ENCODE assay signal across 1 cellular context in the genomic region with DNA sequence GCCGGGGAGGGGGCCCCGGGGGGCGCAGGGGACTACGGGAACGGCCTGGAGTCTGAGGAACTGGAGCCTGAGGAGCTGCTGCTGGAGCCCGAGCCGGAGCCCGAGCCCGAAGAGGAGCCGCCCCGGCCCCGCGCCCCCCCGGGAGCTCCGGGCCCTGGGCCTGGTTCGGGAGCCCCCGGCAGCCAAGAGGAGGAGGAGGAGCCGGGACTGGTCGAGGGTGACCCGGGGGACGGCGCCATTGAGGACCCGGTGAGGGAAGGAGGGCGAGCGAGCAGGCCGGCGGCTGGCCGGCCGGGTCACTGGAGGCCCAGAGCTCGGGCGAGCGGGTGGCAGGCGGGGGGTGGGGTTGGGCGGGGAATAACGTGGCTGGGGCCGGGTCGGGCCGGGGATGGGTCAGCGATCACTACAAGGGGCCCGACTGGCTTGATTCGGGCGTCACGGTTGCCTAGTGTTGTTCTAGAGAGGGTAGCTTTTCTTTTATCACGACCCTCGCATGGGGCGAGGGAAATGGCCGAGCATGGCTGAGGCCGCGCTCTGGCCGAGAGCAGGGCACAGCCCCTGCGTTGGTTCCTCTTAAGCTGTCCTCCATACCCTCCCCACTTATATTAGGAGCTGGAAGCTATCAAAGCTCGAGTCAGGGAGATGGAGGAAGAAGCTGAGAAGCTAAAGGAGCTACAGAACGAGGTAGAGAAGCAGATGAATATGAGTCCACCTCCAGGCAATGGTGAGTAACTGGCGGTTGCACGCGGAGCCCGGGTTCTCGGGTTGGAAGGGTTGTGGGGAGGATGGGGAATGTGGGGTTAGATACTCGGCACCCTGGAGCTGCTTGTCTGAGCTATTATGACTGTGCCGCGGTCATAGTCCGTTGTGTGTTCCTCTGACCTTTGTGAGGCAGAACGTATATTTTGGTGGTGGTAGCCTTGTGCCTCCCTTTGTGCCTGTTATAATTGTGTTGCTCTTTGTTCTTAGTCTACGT.
TF ChIP-seq lines count a peak whose summit lies in the region.

No MANE protein-coding gene starts in this region.

TF ChIP-seq in HepG2, 621 proteins besides CTCF, POLR2A, EP300 and RAD21 (continued from another document and continues in another):
- TF ChIP-seq ZNF513 (CRISPR knock-in tag; conservative IDR thresholded peaks at IDR 0.05) (0 out of 2 replicates have a peak, but pooled peaks have one; percentile 11), RARG (CRISPR knock-in tag; IDR thresholded peaks at IDR 0.05; ENCODE audit: low read depth) (no peak; the same call in 1 of the 2 replicates), NR2C2 (CRISPR knock-in tag; IDR thresholded peaks at IDR 0.05; ENCODE audit: borderline replicate concordance) (no peak; the same call in 1 of the 2 replicates), KLF11 (CRISPR knock-in tag; IDR thresholded peaks at IDR 0.05) (0 out of 2 replicates have a peak, but pooled peaks have one; percentile 61), ZC3H4 (CRISPR knock-in tag; IDR thresholded peaks at IDR 0.05; ENCODE audit: borderline replicate concordance) (peak; percentile 76), EHMT2 (IDR thresholded peaks at IDR 0.05; ENCODE audit: borderline replicate concordance, low read depth, low read length) (no peak), SNAI1 (CRISPR knock-in tag; IDR thresholded peaks at IDR 0.05; ENCODE audit: borderline replicate concordance) (0 out of 2 replicates have a peak, but pooled peaks have one; percentile 40), ZFP41 (CRISPR knock-in tag; IDR thresholded peaks at IDR 0.05; ENCODE audit: borderline replicate concordance) (no peak; the same call in 1 of the 2 replicates), ZNF253 (CRISPR knock-in tag; IDR thresholded peaks at IDR 0.05; ENCODE audit: borderline replicate concordance) (no peak), BCL3 (CRISPR knock-in tag; IDR thresholded peaks at IDR 0.05) (0 out of 2 replicates have a peak, but pooled peaks have one; percentile 51), SNAPC2 (CRISPR knock-in tag; IDR thresholded peaks at IDR 0.05) (no peak), ZNF207 (IDR thresholded peaks at IDR 0.05; ENCODE audit: borderline replicate concordance) (no peak), SSRP1 (CRISPR knock-in tag; IDR thresholded peaks at IDR 0.05) (peak; percentile 65), EZH2 (conservative IDR thresholded peaks at IDR 0.05; ENCODE audit: low read depth, low read length) (no peak), ZSCAN22 (CRISPR knock-in tag; IDR thresholded peaks at IDR 0.05) (no peak), ZNF350 (CRISPR knock-in tag; IDR thresholded peaks at IDR 0.05; ENCODE audit: borderline replicate concordance, low read depth) (peak; percentile 66; the same call in 1 of the 2 replicates), ZMYM3 (CRISPR knock-in tag; IDR thresholded peaks at IDR 0.05) (peak; percentile 48), SALL1 (CRISPR knock-in tag; IDR thresholded peaks at IDR 0.05) (peak; percentile 63), TBX2 (CRISPR knock-in tag; IDR thresholded peaks at IDR 0.05; ENCODE audit: borderline replicate concordance) (no peak; the same call in 1 of the 2 replicates), YEATS4 (CRISPR knock-in tag; IDR thresholded peaks at IDR 0.05; ENCODE audit: borderline replicate concordance) (peak; percentile 74), STAT6 (CRISPR knock-in tag; IDR thresholded peaks at IDR 0.05; ENCODE audit: borderline replicate concordance) (no peak), ZNF614 (CRISPR knock-in tag; IDR thresholded peaks at IDR 0.05; ENCODE audit: borderline replicate concordance) (peak; percentile 67), ATM (IDR thresholded peaks at IDR 0.05; ENCODE audit: borderline replicate concordance) (no peak), GABPA (IDR thresholded peaks at IDR 0.05; ENCODE audit: low read depth, low read length) (no peak), GABPA (CRISPR knock-in tag; IDR thresholded peaks at IDR 0.05; ENCODE audit: low read depth) (no peak), CREM (IDR thresholded peaks at IDR 0.05) (no peak), CREM (CRISPR knock-in tag; IDR thresholded peaks at IDR 0.05) (no peak), SRSF9 (IDR thresholded peaks at IDR 0.05; ENCODE audit: borderline replicate concordance, insufficient read depth, low read depth, low read length, poor library complexity, severe bottlenecking) (no peak), SP2 (CRISPR knock-in tag; IDR thresholded peaks at IDR 0.05) (no peak; the same call in 1 of the 2 replicates), HMG20B (CRISPR knock-in tag; conservative IDR thresholded peaks at IDR 0.05) (no peak; the same call in 1 of the 2 replicates), ZNF296 (CRISPR knock-in tag; conservative IDR thresholded peaks at IDR 0.05) (no peak), SIX4 (CRISPR knock-in tag; IDR thresholded peaks at IDR 0.05) (no peak), HES4 (CRISPR knock-in tag; IDR thresholded peaks at IDR 0.05; ENCODE audit: borderline replicate concordance) (peak; percentile 94; the same call in 1 of the 2 replicates), ZNF33A (CRISPR knock-in tag; IDR thresholded peaks at IDR 0.05; ENCODE audit: borderline replicate concordance) (peak; percentile 62; the same call in 1 of the 2 replicates), FOSL2 (CRISPR knock-in tag; IDR thresholded peaks at IDR 0.05) (peak; percentile 56), ZNF646 (CRISPR knock-in tag; IDR thresholded peaks at IDR 0.05) (peak; percentile 77; the same call in 1 of the 2 replicates), HOXA7 (CRISPR knock-in tag; IDR thresholded peaks at IDR 0.05) (no peak), NFE2L1 (CRISPR knock-in tag; IDR thresholded peaks at IDR 0.05; ENCODE audit: borderline replicate concordance) (peak; percentile 85), KDM4B (CRISPR knock-in tag; IDR thresholded peaks at IDR 0.05) (no peak; the same call in none of the 2 replicates), RBM39 (IDR thresholded peaks at IDR 0.05; ENCODE audit: low read depth, low read length, poor library complexity, severe bottlenecking) (peak; percentile 76), ZNF326 (CRISPR knock-in tag; IDR thresholded peaks at IDR 0.05; ENCODE audit: borderline replicate concordance) (peak; percentile 68; the same call in 1 of the 2 replicates), WIZ (CRISPR knock-in tag; IDR thresholded peaks at IDR 0.05) (peak; percentile 88), CCDC6 (CRISPR knock-in tag; IDR thresholded peaks at IDR 0.05) (no peak)
- TF ChIP-seq, protein P1, sequence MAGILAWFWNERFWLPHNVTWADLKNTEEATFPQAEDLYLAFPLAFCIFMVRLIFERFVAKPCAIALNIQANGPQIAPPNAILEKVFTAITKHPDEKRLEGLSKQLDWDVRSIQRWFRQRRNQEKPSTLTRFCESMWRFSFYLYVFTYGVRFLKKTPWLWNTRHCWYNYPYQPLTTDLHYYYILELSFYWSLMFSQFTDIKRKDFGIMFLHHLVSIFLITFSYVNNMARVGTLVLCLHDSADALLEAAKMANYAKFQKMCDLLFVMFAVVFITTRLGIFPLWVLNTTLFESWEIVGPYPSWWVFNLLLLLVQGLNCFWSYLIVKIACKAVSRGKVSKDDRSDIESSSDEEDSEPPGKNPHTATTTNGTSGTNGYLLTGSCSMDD (CRISPR knock-in tag; IDR thresholded peaks at IDR 0.05) = no peak
- TF ChIP-seq, protein P2, sequence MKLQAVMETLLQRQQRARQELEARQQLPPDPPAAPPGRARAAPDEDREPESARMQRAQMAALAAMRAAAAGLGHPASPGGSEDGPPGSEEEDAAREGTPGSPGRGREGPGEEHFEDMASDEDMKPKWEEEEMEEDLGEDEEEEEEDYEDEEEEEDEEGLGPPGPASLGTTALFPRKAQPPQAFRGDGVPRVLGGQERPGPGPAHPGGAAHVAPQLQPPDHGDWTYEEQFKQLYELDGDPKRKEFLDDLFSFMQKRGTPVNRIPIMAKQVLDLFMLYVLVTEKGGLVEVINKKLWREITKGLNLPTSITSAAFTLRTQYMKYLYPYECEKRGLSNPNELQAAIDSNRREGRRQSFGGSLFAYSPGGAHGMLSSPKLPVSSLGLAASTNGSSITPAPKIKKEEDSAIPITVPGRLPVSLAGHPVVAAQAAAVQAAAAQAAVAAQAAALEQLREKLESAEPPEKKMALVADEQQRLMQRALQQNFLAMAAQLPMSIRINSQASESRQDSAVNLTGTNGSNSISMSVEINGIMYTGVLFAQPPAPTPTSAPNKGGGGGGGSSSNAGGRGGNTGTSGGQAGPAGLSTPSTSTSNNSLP (IDR thresholded peaks at IDR 0.05; ENCODE audit: low read depth, low read length) = no peak
- TF ChIP-seq, protein P3, sequence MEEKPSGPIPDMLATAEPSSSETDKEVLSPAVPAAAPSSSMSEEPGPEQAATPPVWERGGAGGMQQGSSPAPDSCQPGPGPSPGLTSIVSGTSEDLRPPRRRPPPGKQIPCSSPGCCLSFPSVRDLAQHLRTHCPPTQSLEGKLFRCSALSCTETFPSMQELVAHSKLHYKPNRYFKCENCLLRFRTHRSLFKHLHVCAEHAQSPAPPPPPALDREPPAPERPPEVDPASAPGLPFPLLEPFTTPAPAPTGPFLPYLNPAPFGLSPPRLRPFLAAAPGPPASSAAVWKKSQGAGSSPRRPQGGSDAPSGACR (CRISPR knock-in tag; IDR thresholded peaks at IDR 0.05) = peak; percentile 86
